Comparison of ENCODE assay signal across 20 cellular contexts in the genomic region with DNA sequence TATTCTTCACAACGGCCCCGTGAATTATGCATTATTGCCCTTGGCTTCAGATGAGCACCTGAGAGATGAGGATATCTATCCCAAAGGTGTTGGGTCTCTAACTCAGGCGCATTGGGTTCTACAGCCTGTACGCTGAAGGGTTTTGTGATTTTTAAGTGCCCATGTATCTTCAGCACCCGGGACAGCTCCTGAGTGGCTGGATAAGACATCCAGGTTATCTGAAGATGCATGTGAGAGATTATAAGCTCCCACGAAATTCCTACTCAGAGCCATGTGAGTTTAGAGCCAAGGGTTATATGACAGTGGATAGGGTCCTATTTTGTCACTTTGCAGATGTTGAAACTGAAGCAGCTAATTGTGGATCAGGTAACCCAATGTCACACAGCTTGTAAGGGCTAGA.
A peak's percentile ranks its signal among the peaks of the same experiment; 100 is the strongest.
DNase-seq lines count a peak whose midpoint lies in the region; ATAC-seq, FAIRE-seq and TF ChIP-seq lines count a peak whose summit lies in the region.
"Had no signal": no experiment of that assay in that cellular context is flagged by ENCODE, and none has a peak within 500 bp of the region (broad histone marks: within the 10 kb centered on the region; RNA-seq: fewer than 3 reads in every experiment).

No MANE protein-coding gene starts in this region.

- H3K27ac ChIP-seq in HepG2 (ENCODE audit: extremely low read length, insufficient read depth, low read length) (no peak overlapping the region), right lobe of liver (no peak overlapping the region)
- H3K27ac ChIP-seq: left lung, SJSA1, transverse colon, WERI-Rb-1 had no signal

- in situ Hi-C loops in HepG2 (cut with HindIII; ENCODE audit: extremely low pct_ligation_motif_present, low pct_unique_long_range_greater_than_20kb) = no loop called here

- no peak for TF ChIP-seq RAD21 in HepG2 (CRISPR knock-in tag; IDR thresholded peaks at IDR 0.05)

- H3K9me3 ChIP-seq in HepG2 (ENCODE audit: low read length) (peaks cover 25% of the 10 kb centered on the region; the same call in 1 of the 2 replicates), right lobe of liver (no peaks in the 10 kb centered on the region)
- H3K9me3 ChIP-seq: transverse colon had no signal

- TF ChIP-seq CTCF in HepG2 (CRISPR knock-in tag; IDR thresholded peaks at IDR 0.05) (no peak), right lobe of liver (IDR thresholded peaks at IDR 0.05) (no peak), fibroblast of villous mesenchyme (IDR thresholded peaks at IDR 0.05; ENCODE audit: insufficient read depth, low read depth, low read length) (no peak)

- no peak overlapping the region for H3K4me3 ChIP-seq in HepG2 (replicated peaks in 1 of 3; ENCODE audit: insufficient read depth in 1 of 3, low read depth in 2 of 3, low read length in 3 of 3)
- H3K4me3 ChIP-seq in right lobe of liver = no peak overlapping the region
- no peak overlapping the region for H3K4me3 ChIP-seq in fibroblast of villous mesenchyme (ENCODE audit: low read depth, low read length)
- H3K4me3 ChIP-seq: left lung, SJSA1, transverse colon had no signal

- DNase-seq in HepG2 (ENCODE audit: low spot score) (no peak), right lobe of liver (no peak), RPMI7951 (ENCODE audit: low read depth) (peak; percentile 2), fibroblast of villous mesenchyme (ENCODE audit: low read depth) (peak; percentile 1), urothelium cell line (ENCODE audit: low spot score) (peak; percentile 38), AG20443 (ENCODE audit: low spot score) (no peak), left ventricle myocardium superior (no peak)
- DNase-seq: activated naive CD8-positive, alpha-beta T cell treated with anti-CD3 and anti-CD28 coated beads for 36 hours; DMS79 treated with DMSO at 0.1 percent for 48 hours; KG1; left lung; natural killer cell; NCI-H1694 treated with DMSO at 0.1 percent for 48 hours; NCI-H526 treated with DMSO at 0.1 percent for 48 hours; right cardiac atrium; transverse colon; WERI-Rb-1 had no signal

- no peak for ATAC-seq in HepG2
- ATAC-seq in right lobe of liver = no peak
- ATAC-seq in GM21717 (IDR thresholded peaks at IDR 0.05; ENCODE audit: unreplicated experiment) = no peak
- no peak for ATAC-seq in left ventricle myocardium superior
- ATAC-seq: left lung, natural killer cell, right cardiac atrium had no signal

- H3K79me2 ChIP-seq in HepG2 (ENCODE audit: insufficient read depth, low read length) = no peaks in the 10 kb centered on the region

- no peak for FAIRE-seq in HepG2 (lab: Jason Lieb, UNC)
- FAIRE-seq in urothelium cell line (lab: Jason Lieb, UNC) = no peak
- FAIRE-seq: GM12892 had no signal

- intact Hi-C loops in HepG2 (cut with micrococcal nuclease; ENCODE audit: unreplicated experiment) = no loop called here
- intact Hi-C loops in right lobe of liver (cut with DNase I) = no loop called here
- intact Hi-C loops in left ventricle myocardium superior (cut with micrococcal nuclease) = no loop called here

- no peak for TF ChIP-seq EP300 in HepG2 (IDR thresholded peaks at IDR 0.05; ENCODE audit: low read depth in 2 of 2, low read length in 2 of 2)
- no peak for TF ChIP-seq EP300 in HepG2 (CRISPR knock-in tag; IDR thresholded peaks at IDR 0.05; ENCODE audit: borderline replicate concordance)

- H3K36me3 ChIP-seq in HepG2 (replicated peaks in 1 of 2; ENCODE audit: control insufficient read depth in 1 of 2, insufficient read depth in 2 of 2, low read length in 2 of 2) = no peaks in the 10 kb centered on the region
- H3K36me3 ChIP-seq in right lobe of liver = no peaks in the 10 kb centered on the region
- H3K36me3 ChIP-seq: left lung, SJSA1, transverse colon, WERI-Rb-1 had no signal

- no peak overlapping the region for H2AFZ ChIP-seq in HepG2 (ENCODE audit: low read length)

- H3K4me2 ChIP-seq in HepG2 (ENCODE audit: low read depth, low read length) = no peak overlapping the region

- TF ChIP-seq POLR2A in HepG2 (IDR thresholded peaks at IDR 0.05; ENCODE audit: insufficient read depth in 1 of 2, low read depth in 2 of 2, low read length in 2 of 2) (no peak), right lobe of liver (IDR thresholded peaks at IDR 0.05) (no peak)

- H3K4me1 ChIP-seq in HepG2 (ENCODE audit: insufficient read depth, low read length) (no peaks in the 10 kb centered on the region), right lobe of liver (no peaks in the 10 kb centered on the region)
- H3K4me1 ChIP-seq: left lung, SJSA1, transverse colon had no signal

- no peaks in the 10 kb centered on the region for H4K20me1 ChIP-seq in HepG2 (ENCODE audit: insufficient read depth, low read length)

- H3K9ac ChIP-seq in HepG2 (ENCODE audit: insufficient read depth, low read depth, low read length) = no peak overlapping the region

- 23% methylated on average over 5 of the region's 6 CpGs for WGBS in HepG2 (ENCODE audit: low lambda C conversion rate)
- 39% methylated on average over 6 of the region's 6 CpGs for WGBS in right lobe of liver (ENCODE audit: insufficient coverage, low coverage, low lambda C conversion rate, missing lambda C conversion rate)

- no TSS peak for BruUV-seq in HepG2 (replicated peaks; lab: Mats Ljungman, UMichigan)

- H3K27me3 ChIP-seq in HepG2 (ENCODE audit: control insufficient read depth in 1 of 2, insufficient read depth in 2 of 2, low read length in 2 of 2) (no peaks in the 10 kb centered on the region), right lobe of liver (no peaks in the 10 kb centered on the region)
- H3K27me3 ChIP-seq: left lung, SJSA1, transverse colon had no signal

- CTCF ChIA-PET in HepG2 (lab: Yijun Ruan, JAX; ENCODE audit: low intra/inter-chr PET ratio, low total read pairs) = no interaction called here

- POLR2A ChIA-PET in HepG2 (lab: Yijun Ruan, JAX) = no interaction called here

TF ChIP-seq in HepG2, 621 proteins besides CTCF, POLR2A, EP300 and RAD21 (continues in another document):
- TF ChIP-seq, protein P1, sequence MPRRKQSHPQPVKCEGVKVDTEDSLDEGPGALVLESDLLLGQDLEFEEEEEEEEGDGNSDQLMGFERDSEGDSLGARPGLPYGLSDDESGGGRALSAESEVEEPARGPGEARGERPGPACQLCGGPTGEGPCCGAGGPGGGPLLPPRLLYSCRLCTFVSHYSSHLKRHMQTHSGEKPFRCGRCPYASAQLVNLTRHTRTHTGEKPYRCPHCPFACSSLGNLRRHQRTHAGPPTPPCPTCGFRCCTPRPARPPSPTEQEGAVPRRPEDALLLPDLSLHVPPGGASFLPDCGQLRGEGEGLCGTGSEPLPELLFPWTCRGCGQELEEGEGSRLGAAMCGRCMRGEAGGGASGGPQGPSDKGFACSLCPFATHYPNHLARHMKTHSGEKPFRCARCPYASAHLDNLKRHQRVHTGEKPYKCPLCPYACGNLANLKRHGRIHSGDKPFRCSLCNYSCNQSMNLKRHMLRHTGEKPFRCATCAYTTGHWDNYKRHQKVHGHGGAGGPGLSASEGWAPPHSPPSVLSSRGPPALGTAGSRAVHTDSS (CRISPR knock-in tag; conservative IDR thresholded peaks at IDR 0.05) = no peak
- TF ChIP-seq ZFAT (CRISPR knock-in tag; conservative IDR thresholded peaks at IDR 0.05) = no peak
- TF ChIP-seq, protein P2, sequence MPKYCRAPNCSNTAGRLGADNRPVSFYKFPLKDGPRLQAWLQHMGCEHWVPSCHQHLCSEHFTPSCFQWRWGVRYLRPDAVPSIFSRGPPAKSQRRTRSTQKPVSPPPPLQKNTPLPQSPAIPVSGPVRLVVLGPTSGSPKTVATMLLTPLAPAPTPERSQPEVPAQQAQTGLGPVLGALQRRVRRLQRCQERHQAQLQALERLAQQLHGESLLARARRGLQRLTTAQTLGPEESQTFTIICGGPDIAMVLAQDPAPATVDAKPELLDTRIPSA (CRISPR knock-in tag; IDR thresholded peaks at IDR 0.05; ENCODE audit: borderline replicate concordance) = no peak
- TF ChIP-seq MIER2 (CRISPR knock-in tag; IDR thresholded peaks at IDR 0.05) = peak; percentile 91
- TF ChIP-seq CSRNP2 (CRISPR knock-in tag; conservative IDR thresholded peaks at IDR 0.05; ENCODE audit: low read depth) = no peak
- TF ChIP-seq RBFOX2 (IDR thresholded peaks at IDR 0.05; ENCODE audit: low read depth, low read length) = no peak
- no peak for TF ChIP-seq ATRX (CRISPR knock-in tag; IDR thresholded peaks at IDR 0.05; ENCODE audit: borderline replicate concordance)
- TF ChIP-seq, protein P3, sequence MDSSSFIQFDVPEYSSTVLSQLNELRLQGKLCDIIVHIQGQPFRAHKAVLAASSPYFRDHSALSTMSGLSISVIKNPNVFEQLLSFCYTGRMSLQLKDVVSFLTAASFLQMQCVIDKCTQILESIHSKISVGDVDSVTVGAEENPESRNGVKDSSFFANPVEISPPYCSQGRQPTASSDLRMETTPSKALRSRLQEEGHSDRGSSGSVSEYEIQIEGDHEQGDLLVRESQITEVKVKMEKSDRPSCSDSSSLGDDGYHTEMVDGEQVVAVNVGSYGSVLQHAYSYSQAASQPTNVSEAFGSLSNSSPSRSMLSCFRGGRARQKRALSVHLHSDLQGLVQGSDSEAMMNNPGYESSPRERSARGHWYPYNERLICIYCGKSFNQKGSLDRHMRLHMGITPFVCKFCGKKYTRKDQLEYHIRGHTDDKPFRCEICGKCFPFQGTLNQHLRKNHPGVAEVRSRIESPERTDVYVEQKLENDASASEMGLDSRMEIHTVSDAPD (CRISPR knock-in tag; IDR thresholded peaks at IDR 0.05) = no peak
- TF ChIP-seq ZNF275 (CRISPR knock-in tag; IDR thresholded peaks at IDR 0.05; ENCODE audit: borderline replicate concordance) = no peak

Comparison
In these comparisons a context has a peak if more than half of its experiments do, and no peak if none do; other contexts are left out.
1. DNase-seq: peak in RPMI7951 (single experiment), fibroblast of villous mesenchyme (single experiment) and urothelium cell line (single experiment); none in HepG2 (single experiment), right lobe of liver (0 of 3), AG20443 (single experiment) and left ventricle myocardium superior (single experiment).